In genomic region chr1:6701437-6702153, GRCh38 we compare ENCODE assay signal across 8 cellular contexts. TPM values are rescaled to one million over a fixed set of nuclear protein-coding genes. Genes with fewer than 3 reads are reported as not detected.
DNase-seq lines count a peak whose midpoint lies in the region; ATAC-seq and TF ChIP-seq lines count a peak whose summit lies in the region.

A gene with protein sequence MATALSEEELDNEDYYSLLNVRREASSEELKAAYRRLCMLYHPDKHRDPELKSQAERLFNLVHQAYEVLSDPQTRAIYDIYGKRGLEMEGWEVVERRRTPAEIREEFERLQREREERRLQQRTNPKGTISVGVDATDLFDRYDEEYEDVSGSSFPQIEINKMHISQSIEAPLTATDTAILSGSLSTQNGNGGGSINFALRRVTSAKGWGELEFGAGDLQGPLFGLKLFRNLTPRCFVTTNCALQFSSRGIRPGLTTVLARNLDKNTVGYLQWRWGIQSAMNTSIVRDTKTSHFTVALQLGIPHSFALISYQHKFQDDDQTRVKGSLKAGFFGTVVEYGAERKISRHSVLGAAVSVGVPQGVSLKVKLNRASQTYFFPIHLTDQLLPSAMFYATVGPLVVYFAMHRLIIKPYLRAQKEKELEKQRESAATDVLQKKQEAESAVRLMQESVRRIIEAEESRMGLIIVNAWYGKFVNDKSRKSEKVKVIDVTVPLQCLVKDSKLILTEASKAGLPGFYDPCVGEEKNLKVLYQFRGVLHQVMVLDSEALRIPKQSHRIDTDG (minus strand): TSS chr1:6701816. CDS start chr1:6701800, 16 bp downstream.

- CTCF ChIA-PET in BJ (lab: Yijun Ruan, JAX), result interaction anchor here (0.5 to 1.6 kb wide), 14 partner anchors 10 to 83 kb away, joined by 3 to 8 read pairs (median 4); partner anchors contain the start of gene CAMTA1

- peak; percentile 77 for TF ChIP-seq POLR2A in GM19193 (IDR thresholded peaks at IDR 0.05; ENCODE audit: extremely low read depth, insufficient read depth, insufficient read length)

- peak within 1 kb of the TSS; percentile 71 for H3K4me3 ChIP-seq in BJ (ENCODE audit: low read depth, low read length)
- H3K4me3 ChIP-seq in colonic mucosa, result peak within 1 kb of the TSS; percentile 94

- TF ChIP-seq CTCF in BJ (IDR thresholded peaks at IDR 0.05; ENCODE audit: insufficient read depth, low read depth, low read length) (peak; percentile 53), colonic mucosa (IDR thresholded peaks at IDR 0.05) (peak; percentile 56)

- no peaks in the 10 kb centered on the region for H3K9me3 ChIP-seq in colonic mucosa

- H3K27ac ChIP-seq in colonic mucosa, result peak within 1 kb of the TSS; percentile 38

- H3K36me3 ChIP-seq in BJ (ENCODE audit: control insufficient read depth, insufficient read depth, low read length) (no peaks in the 10 kb centered on the region), colonic mucosa (no peaks in the 10 kb centered on the region)

- DNase-seq in BJ (ENCODE audit: low read depth), result peak; percentile 31
- peak; percentile 96 for DNase-seq in NCI-H510A treated with DMSO at 0.1 percent for 48 hours (lab: John Stamatoyannopoulos, UW)
- DNase-seq in activated CD4-positive, alpha-beta T cell treated with anti-CD3 and anti-CD28 coated beads for 48 hours, result peak; percentile 92
- peak; percentile 92 for DNase-seq in colonic mucosa
- DNase-seq in left colon, result peak; percentile 89
- DNase-seq in stimulated activated CD4-positive, alpha-beta T cell treated with anti-CD3 and anti-CD28 coated beads, Interleukin-1b, Interleukin-23, amount 100 ng/mL, for 48 hours, result peak; percentile 91

- H3K27me3 ChIP-seq in BJ (ENCODE audit: control insufficient read depth, insufficient read depth, low read length) (no peaks in the 10 kb centered on the region), colonic mucosa (no peaks in the 10 kb centered on the region)

- ATAC-seq in HG03432 (IDR thresholded peaks at IDR 0.05; ENCODE audit: unreplicated experiment) (peak; percentile 91), left colon (peak; percentile 75)

- POLR2A ChIA-PET in BJ (lab: Charles Lee), result no interaction called here

- H3K9ac ChIP-seq in colonic mucosa (ENCODE audit: low read depth in 2 of 2, low read length in 2 of 2), result peak within 1 kb of the TSS; percentile 83 to 95

- H3K4me1 ChIP-seq in colonic mucosa, result peaks cover 9% of the 10 kb centered on the region

- intact Hi-C loops in colonic mucosa (cut with DNase I), result no loop called here
- intact Hi-C loops in left colon (cut with DNase I, micrococcal nuclease), result no loop called here

RNA-seq across cellular contexts. Expression of the gene that starts here (rescaled TPM):
- polyA plus RNA-seq in BJ (2011; rRNA removed), result 29.8 and 36.0 TPM in 2 replicates
- 15.8 and 20.7 TPM in 2 replicates for polyA minus RNA-seq in BJ (2011; rRNA and poly(A)+ RNA removed)
- total RNA-seq in colonic mucosa (100 to 1,000 TPM in 1 of 2 donors, 10 to 100 TPM in 1; 70.1 to 107 TPM), left colon (100 to 1,000 TPM in 1 of 2 donors, 10 to 100 TPM in 1; 78.0 to 101 TPM)

Comparison
In these comparisons a context has a peak if more than half of its experiments do, and no peak if none do; other contexts are left out.
1. Peak in every context shown above with its lines: DNase-seq, ATAC-seq, H3K4me3 ChIP-seq and H3K27ac ChIP-seq.
2. DNase-seq: peak in every context shown above with its lines; median percentile 96 in NCI-H510A treated with DMSO at 0.1 percent for 48 hours; 92 in activated CD4-positive, alpha-beta T cell treated with anti-CD3 and anti-CD28 coated beads for 48 hours; 92 in colonic mucosa; 91 in stimulated activated CD4-positive, alpha-beta T cell treated with anti-CD3 and anti-CD28 coated beads, Interleukin-1b, Interleukin-23, amount 100 ng/mL, for 48 hours; 89 in left colon; 31 in BJ.